Comparison of ENCODE assay signal across 2 cellular contexts in genomic region chr3:111803123-111803593, GRCh38.
TF ChIP-seq lines count a peak whose summit lies in the region.

No MANE protein-coding gene starts in this region.

TF ChIP-seq in liver, 16 proteins besides CTCF, POLR2A, EP300 and RAD21 (continued from another document):
- no peak for TF ChIP-seq ZBTB33 (IDR thresholded peaks at IDR 0.05)
- TF ChIP-seq NR2F2 (IDR thresholded peaks at IDR 0.05): peak; percentile 59
- TF ChIP-seq, protein P1, sequence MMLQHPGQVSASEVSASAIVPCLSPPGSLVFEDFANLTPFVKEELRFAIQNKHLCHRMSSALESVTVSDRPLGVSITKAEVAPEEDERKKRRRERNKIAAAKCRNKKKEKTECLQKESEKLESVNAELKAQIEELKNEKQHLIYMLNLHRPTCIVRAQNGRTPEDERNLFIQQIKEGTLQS (IDR thresholded peaks at IDR 0.05): no peak
- TF ChIP-seq SP1 (IDR thresholded peaks at IDR 0.05): peak; percentile 19
- peak in 1 of 2 donors; percentile 29 for TF ChIP-seq RXRA (IDR thresholded peaks at IDR 0.05)

TF ChIP-seq in HepG2, 621 proteins besides CTCF, POLR2A, EP300 and RAD21 (continued from another document):
- TF ChIP-seq ZSCAN5A (CRISPR knock-in tag; IDR thresholded peaks at IDR 0.05; ENCODE audit: borderline replicate concordance) (no peak), ATF7-NPFF (CRISPR knock-in tag; IDR thresholded peaks at IDR 0.05; ENCODE audit: low read depth) (no peak), GABPA (IDR thresholded peaks at IDR 0.05; ENCODE audit: low read depth, low read length) (no peak), GABPA (CRISPR knock-in tag; IDR thresholded peaks at IDR 0.05; ENCODE audit: low read depth) (no peak), ZNF713 (CRISPR knock-in tag; IDR thresholded peaks at IDR 0.05) (no peak)
- TF ChIP-seq, protein P2, sequence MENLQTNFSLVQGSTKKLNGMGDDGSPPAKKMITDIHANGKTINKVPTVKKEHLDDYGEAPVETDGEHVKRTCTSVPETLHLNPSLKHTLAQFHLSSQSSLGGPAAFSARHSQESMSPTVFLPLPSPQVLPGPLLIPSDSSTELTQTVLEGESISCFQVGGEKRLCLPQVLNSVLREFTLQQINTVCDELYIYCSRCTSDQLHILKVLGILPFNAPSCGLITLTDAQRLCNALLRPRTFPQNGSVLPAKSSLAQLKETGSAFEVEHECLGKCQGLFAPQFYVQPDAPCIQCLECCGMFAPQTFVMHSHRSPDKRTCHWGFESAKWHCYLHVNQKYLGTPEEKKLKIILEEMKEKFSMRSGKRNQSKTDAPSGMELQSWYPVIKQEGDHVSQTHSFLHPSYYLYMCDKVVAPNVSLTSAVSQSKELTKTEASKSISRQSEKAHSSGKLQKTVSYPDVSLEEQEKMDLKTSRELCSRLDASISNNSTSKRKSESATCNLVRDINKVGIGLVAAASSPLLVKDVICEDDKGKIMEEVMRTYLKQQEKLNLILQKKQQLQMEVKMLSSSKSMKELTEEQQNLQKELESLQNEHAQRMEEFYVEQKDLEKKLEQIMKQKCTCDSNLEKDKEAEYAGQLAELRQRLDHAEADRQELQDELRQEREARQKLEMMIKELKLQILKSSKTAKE (CRISPR knock-in tag; IDR thresholded peaks at IDR 0.05; ENCODE audit: borderline replicate concordance): no peak
